11 cellular contexts compared by ENCODE assay signal in the genomic region with DNA sequence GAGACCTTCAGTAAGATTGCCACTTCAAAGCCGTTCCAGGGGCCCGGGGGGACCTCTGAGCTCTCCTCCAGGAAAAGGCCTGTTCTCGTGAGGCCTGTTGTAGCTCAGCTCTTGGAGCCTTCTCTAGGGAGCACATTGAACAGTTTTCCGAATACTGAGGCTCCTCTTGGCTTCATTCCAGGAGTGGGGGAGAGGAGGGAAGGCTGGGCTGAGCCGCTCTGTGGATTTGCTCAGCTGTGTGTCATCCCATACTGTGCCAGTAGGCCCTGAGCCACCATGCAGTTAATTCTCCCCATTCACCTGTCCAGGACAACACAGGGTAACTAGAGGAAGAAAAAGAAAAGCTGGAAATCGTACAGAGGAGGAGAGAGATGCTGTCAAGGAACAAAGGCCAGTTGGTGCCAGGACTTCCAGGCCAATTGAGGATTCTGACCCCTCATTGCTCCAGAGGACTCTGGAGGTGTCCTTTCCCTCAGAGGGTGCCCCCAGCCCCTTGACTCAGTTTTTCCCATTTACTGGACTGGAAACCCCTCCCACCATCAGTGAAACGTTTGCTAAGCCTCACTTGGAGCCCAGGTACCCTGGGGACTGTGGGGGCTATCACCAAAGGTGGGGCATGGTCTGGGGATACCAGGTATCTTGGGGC. TPM values are rescaled to one million over a fixed set of nuclear protein-coding genes. Genes with fewer than 3 reads are reported as not detected.
DNase-seq lines count a peak whose midpoint lies in the region; ATAC-seq, FAIRE-seq and TF ChIP-seq lines count a peak whose summit lies in the region.
"Had no signal": no experiment of that assay in that cellular context is flagged by ENCODE, and none has a peak within 500 bp of the region (broad histone marks: within the 10 kb centered on the region; RNA-seq: fewer than 3 reads in every experiment).

No MANE protein-coding gene starts in this region.

- H3K4me1 Mint-ChIP-seq in T-helper 17 cell = peaks cover 2% of the 10 kb centered on the region

- no peak for FAIRE-seq in A549 (lab: Jason Lieb, UNC)

- H2AFZ ChIP-seq in MM.1S (ENCODE audit: low read length) = no peak overlapping the region

- H3K36me3 ChIP-seq in MM.1S (replicated peaks; ENCODE audit: insufficient read depth, low read length) = no peaks in the 10 kb centered on the region

- no peaks in the 10 kb centered on the region for H4K20me1 ChIP-seq in MM.1S (ENCODE audit: insufficient read depth, low read length)

- H3K27me3 ChIP-seq in dorsolateral prefrontal cortex (no peaks in the 10 kb centered on the region), MM.1S (replicated peaks; ENCODE audit: insufficient read depth, low read length) (no peaks in the 10 kb centered on the region)
- H3K27me3 ChIP-seq: body of pancreas had no signal

- no peak for TF ChIP-seq POLR2A in A549 (IDR thresholded peaks at IDR 0.05; ENCODE audit: low read length)

- H3K4me2 ChIP-seq in A549 = no peak overlapping the region
- H3K4me2 ChIP-seq in MM.1S (ENCODE audit: low read depth, low read length) = no peak overlapping the region

- H3K4me3 ChIP-seq in A549 (no peak overlapping the region), dorsolateral prefrontal cortex (no peak overlapping the region), MM.1S (ENCODE audit: low read length) (no peak overlapping the region)
- H3K4me3 ChIP-seq: body of pancreas, lung had no signal

- no peak overlapping the region for H3K4me3 Mint-ChIP-seq in T-helper 17 cell
- H3K4me3 Mint-ChIP-seq: B cell had no signal

- no peak for DNase-seq in A549 (ENCODE audit: low read depth in 1 of 2, low spot score in 1 of 2)
- peak; percentile 88 for DNase-seq in NCI-H2171 (lab: John Stamatoyannopoulos, UW)
- DNase-seq in dorsolateral prefrontal cortex = peak in 8 of 10 donors; percentile 14 to 71 (median 52)
- peak; percentile 67 for DNase-seq in mesenteric fat pad (ENCODE audit: low spot score)
- no peak for DNase-seq in LoVo (ENCODE audit: low spot score)
- no peak for DNase-seq in NK-92 treated with Interleukin-12 subunit alpha and Interleukin-12 subunit beta, amount 100 ng/mL, for 24 hours (lab: John Stamatoyannopoulos, UW)
- DNase-seq in T-helper 17 cell = no peak
- DNase-seq in MM.1S = no peak

- whole genome bisulfite sequencing in A549 (ENCODE audit: missing lambda C conversion rate) = 67% methylated on average over 7 of the region's 7 CpGs

- peaks cover 10% of the 10 kb centered on the region for H3K36me3 Mint-ChIP-seq in T-helper 17 cell (ENCODE audit: low read depth)

- H3K4me1 ChIP-seq in A549 (peaks cover 4% of the 10 kb centered on the region; the same call in 1 of the 3 replicates), MM.1S (ENCODE audit: low read length) (peaks cover 9% of the 10 kb centered on the region)

- CTCF ChIA-PET in A549 (lab: Yijun Ruan, JAX) = interaction anchor here (0.9 to 3.7 kb wide), 10 partner anchors 8 to 231 kb away, joined by 3 to 18 read pairs (median 4); no protein-coding TSS in a partner anchor

- H3K27ac Mint-ChIP-seq in T-helper 17 cell = no peak overlapping the region
- H3K27ac Mint-ChIP-seq: B cell had no signal

- H3K27ac ChIP-seq in A549 (no peak overlapping the region), dorsolateral prefrontal cortex (peak overlapping the region in 50 of 59 donors; percentile 2 to 81 (median 54)), MM.1S (ENCODE audit: low read length) (no peak overlapping the region)
- H3K27ac ChIP-seq: body of pancreas had no signal

- H3K9ac ChIP-seq in MM.1S (ENCODE audit: low read length) = no peak overlapping the region

- TF ChIP-seq RAD21 in A549 (conservative IDR thresholded peaks at IDR 0.05 in 1 of 2, IDR thresholded peaks at IDR 0.05 in 1 of 2) = no peak

- H3K9me3 ChIP-seq in A549 (peaks cover 4% of the 10 kb centered on the region), T-helper 17 cell (ENCODE audit: control insufficient read depth, low read length, poor library complexity, severe bottlenecking) (no peaks in the 10 kb centered on the region), MM.1S (replicated peaks; ENCODE audit: insufficient read depth, low read length) (no peaks in the 10 kb centered on the region)
- H3K9me3 ChIP-seq: body of pancreas had no signal

- intact Hi-C loops in dorsolateral prefrontal cortex (cut with DNase I) = no loop called here

- H3K27me3 Mint-ChIP-seq in T-helper 17 cell = no peaks in the 10 kb centered on the region
- H3K27me3 Mint-ChIP-seq: B cell had no signal

- ATAC-seq in A549 (peak; percentile 37 to 49; a peak in 3 of 6 replicates), T-helper 17 cell (no peak)
- ATAC-seq: body of pancreas had no signal

- H3K9me2 ChIP-seq in MM.1S (replicated peaks; ENCODE audit: insufficient read depth, low read length) = no peaks in the 10 kb centered on the region

- TF ChIP-seq EP300 in A549 (IDR thresholded peaks at IDR 0.05) = no peak

- peaks cover 7% of the 10 kb centered on the region; the same call in 1 of the 2 replicates for H3F3A ChIP-seq in MM.1S (ENCODE audit: insufficient read depth, low read length)

- no peaks in the 10 kb centered on the region for H3K79me2 ChIP-seq in MM.1S (ENCODE audit: low read length)

- POLR2A ChIA-PET in A549 (lab: Yijun Ruan, JAX) = interaction anchor here (1.3 kb wide), 1 partner anchor 162 kb away, joined by 5 read pairs; a partner anchor contains a TSS

- TF ChIP-seq CTCF in A549 (IDR thresholded peaks at IDR 0.05) = no peak
- TF ChIP-seq CTCF in dorsolateral prefrontal cortex (IDR thresholded peaks at IDR 0.05 in 54 of 56, conservative IDR thresholded peaks at IDR 0.05 in 2 of 56; ENCODE audit: low read depth in 1 of 56, partially characterized antibody in 56 of 56) = peak in 1 of 56 donors; percentile 11
- TF ChIP-seq CTCF in MM.1S (IDR thresholded peaks at IDR 0.05; ENCODE audit: low read length) = no peak

TF ChIP-seq in A549, 52 proteins besides CTCF, POLR2A, EP300 and RAD21:
- TF ChIP-seq RFX5 (IDR thresholded peaks at IDR 0.05) = no peak
- TF ChIP-seq ZC3H11A (IDR thresholded peaks at IDR 0.05) = no peak
- no peak for TF ChIP-seq SREBF2 (IDR thresholded peaks at IDR 0.05)
- TF ChIP-seq CBX2 (IDR thresholded peaks at IDR 0.05; ENCODE audit: borderline replicate concordance, low read depth) = no peak
- no peak for TF ChIP-seq BHLHE40 (IDR thresholded peaks at IDR 0.05; ENCODE audit: low read depth, low read length)
- TF ChIP-seq, protein P1, sequence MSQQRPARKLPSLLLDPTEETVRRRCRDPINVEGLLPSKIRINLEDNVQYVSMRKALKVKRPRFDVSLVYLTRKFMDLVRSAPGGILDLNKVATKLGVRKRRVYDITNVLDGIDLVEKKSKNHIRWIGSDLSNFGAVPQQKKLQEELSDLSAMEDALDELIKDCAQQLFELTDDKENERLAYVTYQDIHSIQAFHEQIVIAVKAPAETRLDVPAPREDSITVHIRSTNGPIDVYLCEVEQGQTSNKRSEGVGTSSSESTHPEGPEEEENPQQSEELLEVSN (IDR thresholded peaks at IDR 0.05; ENCODE audit: borderline replicate concordance, low read depth) = no peak
- TF ChIP-seq MAZ (IDR thresholded peaks at IDR 0.05; ENCODE audit: borderline replicate concordance, low read depth, low read length) = no peak
- TF ChIP-seq, protein P2, sequence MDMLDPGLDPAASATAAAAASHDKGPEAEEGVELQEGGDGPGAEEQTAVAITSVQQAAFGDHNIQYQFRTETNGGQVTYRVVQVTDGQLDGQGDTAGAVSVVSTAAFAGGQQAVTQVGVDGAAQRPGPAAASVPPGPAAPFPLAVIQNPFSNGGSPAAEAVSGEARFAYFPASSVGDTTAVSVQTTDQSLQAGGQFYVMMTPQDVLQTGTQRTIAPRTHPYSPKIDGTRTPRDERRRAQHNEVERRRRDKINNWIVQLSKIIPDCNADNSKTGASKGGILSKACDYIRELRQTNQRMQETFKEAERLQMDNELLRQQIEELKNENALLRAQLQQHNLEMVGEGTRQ (IDR thresholded peaks at IDR 0.05) = no peak
- TF ChIP-seq, protein P3, sequence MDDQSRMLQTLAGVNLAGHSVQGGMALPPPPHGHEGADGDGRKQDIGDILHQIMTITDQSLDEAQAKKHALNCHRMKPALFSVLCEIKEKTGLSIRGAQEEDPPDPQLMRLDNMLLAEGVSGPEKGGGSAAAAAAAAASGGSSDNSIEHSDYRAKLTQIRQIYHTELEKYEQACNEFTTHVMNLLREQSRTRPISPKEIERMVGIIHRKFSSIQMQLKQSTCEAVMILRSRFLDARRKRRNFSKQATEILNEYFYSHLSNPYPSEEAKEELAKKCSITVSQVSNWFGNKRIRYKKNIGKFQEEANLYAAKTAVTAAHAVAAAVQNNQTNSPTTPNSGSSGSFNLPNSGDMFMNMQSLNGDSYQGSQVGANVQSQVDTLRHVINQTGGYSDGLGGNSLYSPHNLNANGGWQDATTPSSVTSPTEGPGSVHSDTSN (IDR thresholded peaks at IDR 0.05) = no peak
- no peak for TF ChIP-seq KDM5A (IDR thresholded peaks at IDR 0.05)
- TF ChIP-seq ESRRA (IDR thresholded peaks at IDR 0.05; ENCODE audit: borderline replicate concordance, low read length) = no peak
- no peak for TF ChIP-seq HOXB5 (CRISPR knock-in tag; IDR thresholded peaks at IDR 0.05)
- TF ChIP-seq FOXS1 (CRISPR knock-in tag; IDR thresholded peaks at IDR 0.05) = no peak
- TF ChIP-seq RARB (CRISPR knock-in tag; IDR thresholded peaks at IDR 0.05) = no peak
- TF ChIP-seq CHD4 (IDR thresholded peaks at IDR 0.05; ENCODE audit: borderline replicate concordance) = no peak
- TF ChIP-seq GATA3 (IDR thresholded peaks at IDR 0.05; ENCODE audit: borderline replicate concordance) = no peak
- TF ChIP-seq RNF2 (IDR thresholded peaks at IDR 0.05; ENCODE audit: borderline replicate concordance, low read depth) = no peak

RNA-seq across cellular contexts. Expression of a gene that starts 41.4 kb away (rescaled TPM):
- polyA plus RNA-seq in A549 (2011; rRNA removed) (12.4 and 13.8 TPM in 2 replicates), A549 (2017; fragmentation: RNase III; extraction: RNeasy Plus Mini Kit Qiagen cat#74134 plus additional on column Dnase treatment) (17.7 to 23.5 TPM (median 20.5 TPM) in 3 replicates)
- polyA plus RNA-seq in A549 (2012; cell fraction: cytosol; rRNA removed) = 19.3 and 23.8 TPM in 2 replicates
- 35.4 and 36.6 TPM in 2 replicates for polyA plus RNA-seq in A549 (2012; cell fraction: nucleus; rRNA removed)
- 17.5 and 21.2 TPM in 2 replicates for polyA minus RNA-seq in A549 (2011; rRNA and poly(A)+ RNA removed)
- total RNA-seq in dorsolateral prefrontal cortex (10 to 100 TPM; 18.3 to 36.0 (median 26.0) TPM), mesenteric fat pad (28.8 TPM), T-helper 17 cell (10 to 100 TPM; 12.8 to 13.7 TPM)

RNA-seq across cellular contexts. Expression of a gene that starts 57.5 kb away (rescaled TPM):
- polyA plus RNA-seq in A549 (2011; rRNA removed) (0.05 and 0.09 TPM in 2 replicates), A549 (2017; fragmentation: RNase III; extraction: RNeasy Plus Mini Kit Qiagen cat#74134 plus additional on column Dnase treatment) (0.03 TPM in 3 replicates)
- 0.01 and 0.04 TPM in 2 replicates for polyA plus RNA-seq in A549 (2012; cell fraction: cytosol; rRNA removed)
- polyA plus RNA-seq in A549 (2012; cell fraction: nucleus; rRNA removed) = 0.02 and 0.07 TPM in 2 replicates
- 0.17 and 0.19 TPM in 2 replicates for polyA minus RNA-seq in A549 (2011; rRNA and poly(A)+ RNA removed)
- total RNA-seq in dorsolateral prefrontal cortex (10 to 100 TPM in 2 of 120 experiments, 1 to 10 TPM in 117, under 1 TPM in 1; 0.95 to 12.5 (median 4.1) TPM), mesenteric fat pad (1.2 TPM), T-helper 17 cell (under 1 TPM; 0.16 to 0.72 TPM)

Comparison
In these comparisons a context has a peak if more than half of its experiments do, and no peak if none do; other contexts are left out.
1. DNase-seq: peak in NCI-H2171 (single experiment), dorsolateral prefrontal cortex (8 of 10) and mesenteric fat pad (single experiment); none in A549 (0 of 2), LoVo (single experiment), NK-92 treated with Interleukin-12 subunit alpha and Interleukin-12 subunit beta, amount 100 ng/mL, for 24 hours (single experiment), T-helper 17 cell (0 of 3) and MM.1S (single experiment).
2. H3K27ac ChIP-seq: peak in dorsolateral prefrontal cortex (50 of 59); none in A549 (0 of 2) and MM.1S (single experiment).